Comparison of ENCODE assay signal across 21 cellular contexts in the genomic region with DNA sequence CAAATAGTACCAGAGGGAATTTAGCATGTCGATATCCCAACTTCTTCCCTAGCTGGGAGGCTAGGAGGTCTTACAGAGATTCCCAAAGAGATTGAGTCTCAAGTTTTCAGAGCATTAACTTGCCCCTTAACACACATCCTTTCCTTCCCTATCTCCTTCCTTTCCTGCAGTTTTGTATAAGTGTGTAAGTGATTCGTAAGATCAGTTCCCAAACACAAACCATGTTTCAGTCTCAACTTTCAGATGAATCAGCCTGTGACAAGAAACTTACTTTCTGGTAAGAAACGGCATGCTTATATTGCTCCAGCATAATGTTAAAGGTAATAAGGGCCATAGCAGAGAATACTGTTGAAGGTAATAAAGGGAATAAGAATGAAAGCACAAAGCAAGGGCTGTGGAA.
"Had no signal": no experiment of that assay in that cellular context is flagged by ENCODE, and none has a peak within 500 bp of the region (broad histone marks: within the 10 kb centered on the region; RNA-seq: fewer than 3 reads in every experiment).

No MANE protein-coding gene starts in this region.

- H3K36me3 ChIP-seq: esophagus muscularis mucosa, sigmoid colon, spleen, tibial nerve, uterus had no signal

- H3K27me3 ChIP-seq: esophagus muscularis mucosa, sigmoid colon, spleen, tibial nerve, uterus had no signal

- H3K4me1 ChIP-seq: esophagus muscularis mucosa, spleen, tibial nerve, uterus had no signal

- FAIRE-seq: endothelial cell of umbilical vein, islet of Langerhans had no signal

- H3K9me3 ChIP-seq: esophagus muscularis mucosa, sigmoid colon, tibial nerve, uterus had no signal

- H3K4me3 ChIP-seq: esophagus muscularis mucosa, sigmoid colon, spleen, tibial nerve, uterus had no signal

- ATAC-seq: activated CD8-positive, alpha-beta T cell treated with anti-CD3 and anti-CD28 coated beads, Interleukin-2, amount 10 ng/mL, durations not matched to agents 7 days and 5 days; left cardiac atrium; natural killer cell; stimulated activated memory B cell treated with anti-CD40 and anti-IgM and Interleukin-4, amounts not matched to agents 10 μg/mL and 1 μg/mL and 100 μg/mL, for 72 hours had no signal

- DNase-seq: activated CD4-positive, alpha-beta T cell treated with anti-CD3 and anti-CD28 coated beads for 48 hours; activated CD4-positive, CD25-positive, alpha-beta regulatory T cell; activated CD8-positive, alpha-beta T cell treated with anti-CD3 and anti-CD28 coated beads, Interleukin-2, amount 10 ng/mL, durations not matched to agents 7 days and 5 days; activated naive CD4-positive, alpha-beta T cell treated with anti-CD3 and anti-CD28 coated beads for 36 hours; activated T-cell treated with anti-CD3 and anti-CD28 coated beads, Interleukin-2, amount 50 U/mL, for 24 hours; aorta; cortex of kidney; effector CD8-positive, alpha-beta T cell; left cardiac atrium; mesendoderm; natural killer cell; posterior cingulate gyrus; sigmoid colon; spleen; stimulated activated CD4-positive, alpha-beta T cell treated with anti-CD3 and anti-CD28 coated beads, Interleukin-4, amount 100 ng/mL, for 4 hours; uterus had no signal

- H3K27ac ChIP-seq: esophagus muscularis mucosa, sigmoid colon, spleen, tibial nerve, uterus had no signal
